8 cellular contexts compared by ENCODE assay signal in the genomic region with DNA sequence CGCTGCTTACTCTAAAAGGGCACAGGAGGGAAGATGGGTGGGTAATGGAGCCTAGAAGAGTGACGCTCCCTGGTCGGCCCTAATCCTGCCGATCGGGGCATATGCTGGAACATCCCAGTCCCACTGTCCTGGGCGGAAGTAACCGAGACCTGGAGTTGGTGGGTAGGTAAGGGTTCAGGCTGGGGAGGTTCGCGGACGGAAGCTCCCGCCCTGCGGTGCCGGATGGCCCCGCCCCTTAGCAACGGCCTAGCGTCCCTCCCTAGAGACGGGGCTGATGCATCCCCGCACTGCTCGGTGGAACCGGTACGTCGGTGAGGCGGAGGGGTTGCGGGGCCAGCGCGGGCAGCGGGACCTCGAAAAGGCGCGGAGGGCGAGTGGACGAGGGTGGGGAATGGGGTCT. TPM values are rescaled to one million over a fixed set of nuclear protein-coding genes. Genes with fewer than 3 reads are reported as not detected.
A peak's percentile ranks its signal among the peaks of the same experiment; 100 is the strongest.
DNase-seq lines count a peak whose midpoint lies in the region; ATAC-seq and TF ChIP-seq lines count a peak whose summit lies in the region.

No MANE protein-coding gene starts in this region.

- WGBS in mesenchymal stem cell = 3% methylated on average over 32 of the region's 32 CpGs

- H2BK120ac ChIP-seq in mesenchymal stem cell (ENCODE audit: low read depth, low read length) = no peak overlapping the region

- H3K9ac ChIP-seq in mesenchymal stem cell (ENCODE audit: low read length) = peak overlapping the region; percentile 69

- H3K4me3 ChIP-seq in dorsolateral prefrontal cortex (peak overlapping the region in 31 of 59 donors; percentile 4 to 45 (median 22)), mesenchymal stem cell (ENCODE audit: insufficient read depth in 1 of 2, low read depth in 1 of 2, low read length in 2 of 2) (peak overlapping the region; percentile 48 to 74), WERI-Rb-1 (ENCODE audit: low read depth, low read length) (no peak overlapping the region)

- no peaks in the 10 kb centered on the region for H3K27me3 Mint-ChIP-seq in activated CD4-positive, alpha-beta T cell treated with anti-CD3 and anti-CD28 coated beads, Interleukin-2, amount 10 ng/mL, durations not matched to agents 24 days and 14 days

- H3K9me3 ChIP-seq in mesenchymal stem cell (ENCODE audit: control insufficient read depth, low read length) (no peaks in the 10 kb centered on the region), WERI-Rb-1 (ENCODE audit: severe bottlenecking) (no peaks in the 10 kb centered on the region)

- H3K36me3 Mint-ChIP-seq in activated CD4-positive, alpha-beta T cell treated with anti-CD3 and anti-CD28 coated beads, Interleukin-2, amount 10 ng/mL, durations not matched to agents 24 days and 14 days (ENCODE audit: low read depth) = no peaks in the 10 kb centered on the region

- no peak for TF ChIP-seq CTCF in dorsolateral prefrontal cortex (IDR thresholded peaks at IDR 0.05 in 54 of 56, conservative IDR thresholded peaks at IDR 0.05 in 2 of 56; ENCODE audit: low read depth in 1 of 56, partially characterized antibody in 56 of 56)
- TF ChIP-seq CTCF in WERI-Rb-1 (IDR thresholded peaks at IDR 0.05; ENCODE audit: low read depth, low read length) = no peak

- peaks cover 21% of the 10 kb centered on the region for H3K4me1 ChIP-seq in mesenchymal stem cell (ENCODE audit: control insufficient read depth, insufficient read depth, low read depth, low read length)

- H4K91ac ChIP-seq in mesenchymal stem cell (ENCODE audit: low read length) = no peak overlapping the region

- ATAC-seq in HG02885 (IDR thresholded peaks at IDR 0.05; ENCODE audit: poor library complexity, unreplicated experiment) = peak; percentile 49
- ATAC-seq in GM18858 (IDR thresholded peaks at IDR 0.05; ENCODE audit: unreplicated experiment) = no peak
- ATAC-seq in GM21447 (IDR thresholded peaks at IDR 0.05; ENCODE audit: unreplicated experiment) = no peak

- no peak overlapping the region for H2BK5ac ChIP-seq in mesenchymal stem cell (ENCODE audit: low read depth, low read length, poor library complexity, severe bottlenecking)

- H3K4me1 Mint-ChIP-seq in activated CD4-positive, alpha-beta T cell treated with anti-CD3 and anti-CD28 coated beads, Interleukin-2, amount 10 ng/mL, durations not matched to agents 24 days and 14 days = peaks cover 25% of the 10 kb centered on the region

- H3K18ac ChIP-seq in mesenchymal stem cell (ENCODE audit: low read depth in 1 of 2, low read length in 2 of 2) = peak overlapping the region in 1 of 2 experiments; percentile 18

- no peak overlapping the region for H3K4ac ChIP-seq in mesenchymal stem cell (ENCODE audit: low read depth in 1 of 2, low read length in 2 of 2)

- peak overlapping the region; percentile 88 for H3K4me2 ChIP-seq in mesenchymal stem cell (ENCODE audit: low read length, poor library complexity, severe bottlenecking)

- no peak overlapping the region for H3K23ac ChIP-seq in mesenchymal stem cell (ENCODE audit: low read length in 2 of 2)

- no peak overlapping the region for H3K27ac Mint-ChIP-seq in activated CD4-positive, alpha-beta T cell treated with anti-CD3 and anti-CD28 coated beads, Interleukin-2, amount 10 ng/mL, durations not matched to agents 24 days and 14 days

- intact Hi-C loops in activated CD4-positive, alpha-beta T cell treated with anti-CD3 and anti-CD28 coated beads, Interleukin-2, amount 10 ng/mL, durations not matched to agents 24 days and 14 days (cut with micrococcal nuclease) = no loop called here
- intact Hi-C loops in dorsolateral prefrontal cortex (cut with DNase I) = no loop called here

- no peak overlapping the region for H3K14ac ChIP-seq in mesenchymal stem cell (ENCODE audit: low read length in 2 of 2)

- H3K79me1 ChIP-seq in mesenchymal stem cell (replicated peaks; ENCODE audit: low read length, poor library complexity, severe bottlenecking) = no peaks in the 10 kb centered on the region

- H3K27me3 ChIP-seq in dorsolateral prefrontal cortex (no peaks in the 10 kb centered on the region), mesenchymal stem cell (ENCODE audit: control insufficient read depth in 1 of 2, insufficient read depth in 1 of 2, low read length in 2 of 2) (peaks cover 0 to 15% of the 10 kb centered on the region in 2 experiments), WERI-Rb-1 (ENCODE audit: insufficient read depth, low read depth, severe bottlenecking) (no peaks in the 10 kb centered on the region)

- H4K8ac ChIP-seq in mesenchymal stem cell (ENCODE audit: low read length) = peak overlapping the region; percentile 27

- peak; percentile 94 for DNase-seq in activated CD4-positive, alpha-beta T cell treated with anti-CD3 and anti-CD28 coated beads, Interleukin-2, amount 10 ng/mL, durations not matched to agents 24 days and 14 days
- DNase-seq in dorsolateral prefrontal cortex = no peak
- peak; percentile 55 for DNase-seq in mesenchymal stem cell
- peak; percentile 48 to 56 for DNase-seq in stimulated activated CD8-positive, alpha-beta memory T cell treated with anti-CD3 and anti-CD28 coated beads, Interleukin-2, amount 100 ng/mL, for 1 hour (ENCODE audit: low read depth in 2 of 2)
- DNase-seq in WERI-Rb-1 = no peak

- no peak overlapping the region for H2AFZ ChIP-seq in mesenchymal stem cell (ENCODE audit: low read depth, low read length)

- peaks cover 0 to 2% of the 10 kb centered on the region in 2 experiments for H3K36me3 ChIP-seq in mesenchymal stem cell (ENCODE audit: control insufficient read depth in 1 of 2, insufficient read depth in 2 of 2, low read depth in 1 of 2, low read length in 2 of 2)
- no peaks in the 10 kb centered on the region for H3K36me3 ChIP-seq in WERI-Rb-1

- H2AK5ac ChIP-seq in mesenchymal stem cell (ENCODE audit: low read length, severe bottlenecking) = no peak overlapping the region

- H3K9me3 Mint-ChIP-seq in activated CD4-positive, alpha-beta T cell treated with anti-CD3 and anti-CD28 coated beads, Interleukin-2, amount 10 ng/mL, durations not matched to agents 24 days and 14 days = no peaks in the 10 kb centered on the region

- H2BK15ac ChIP-seq in mesenchymal stem cell (ENCODE audit: low read depth, poor library complexity, severe bottlenecking) = no peak overlapping the region

- H3K4me3 Mint-ChIP-seq in activated CD4-positive, alpha-beta T cell treated with anti-CD3 and anti-CD28 coated beads, Interleukin-2, amount 10 ng/mL, durations not matched to agents 24 days and 14 days = peak overlapping the region; percentile 73

- peak overlapping the region in 1 of 2 experiments; percentile 43 for H2BK12ac ChIP-seq in mesenchymal stem cell (ENCODE audit: low read length in 2 of 2)

- H3K27ac ChIP-seq in dorsolateral prefrontal cortex = no peak overlapping the region
- H3K27ac ChIP-seq in mesenchymal stem cell (ENCODE audit: low read length, poor library complexity, severe bottlenecking) = no peak overlapping the region
- H3K27ac ChIP-seq in WERI-Rb-1 = no peak overlapping the region

RNA-seq across cellular contexts. Expression of gene DNAH1, which starts 1.5 kb away (rescaled TPM):
- 9.9 and 10.6 TPM in 2 replicates for total RNA-seq in activated CD4-positive, alpha-beta T cell treated with anti-CD3 and anti-CD28 coated beads, Interleukin-2, amount 10 ng/mL, durations not matched to agents 24 days and 14 days
- 10 to 100 TPM; 13.7 to 41.6 (median 24.9) TPM for total RNA-seq in dorsolateral prefrontal cortex
- polyA plus RNA-seq in mesenchymal stem cell (2013, experiment 1 of 2) = 1.0 TPM
- 1.0 TPM for polyA plus RNA-seq in mesenchymal stem cell (2013, experiment 2 of 2)

RNA-seq across cellular contexts. Expression of gene GLYCTK, which starts 30.0 kb away (rescaled TPM):
- total RNA-seq in activated CD4-positive, alpha-beta T cell treated with anti-CD3 and anti-CD28 coated beads, Interleukin-2, amount 10 ng/mL, durations not matched to agents 24 days and 14 days = 16.3 and 17.4 TPM in 2 replicates
- 10 to 100 TPM in 27 of 120 experiments, 1 to 10 TPM in 93; 4.4 to 16.8 (median 8.4) TPM for total RNA-seq in dorsolateral prefrontal cortex
- 2.2 TPM for polyA plus RNA-seq in mesenchymal stem cell (2013, experiment 1 of 2)
- 2.4 TPM for polyA plus RNA-seq in mesenchymal stem cell (2013, experiment 2 of 2)

RNA-seq across cellular contexts. Expression of gene WDR82, which starts 39.2 kb away (rescaled TPM):
- 104 and 106 TPM in 2 replicates for total RNA-seq in activated CD4-positive, alpha-beta T cell treated with anti-CD3 and anti-CD28 coated beads, Interleukin-2, amount 10 ng/mL, durations not matched to agents 24 days and 14 days
- total RNA-seq in dorsolateral prefrontal cortex = 100 to 1,000 TPM in 28 of 120 experiments, 10 to 100 TPM in 92; 61.0 to 123 (median 91.2) TPM
- polyA plus RNA-seq in mesenchymal stem cell (2013, experiment 1 of 2) = 29.2 TPM
- polyA plus RNA-seq in mesenchymal stem cell (2013, experiment 2 of 2) = 30.0 TPM

Comparison
In these comparisons a context has a peak if more than half of its experiments do, and no peak if none do; other contexts are left out.
1. DNase-seq: peak in activated CD4-positive, alpha-beta T cell treated with anti-CD3 and anti-CD28 coated beads, Interleukin-2, amount 10 ng/mL, durations not matched to agents 24 days and 14 days (single experiment), mesenchymal stem cell (single experiment) and stimulated activated CD8-positive, alpha-beta memory T cell treated with anti-CD3 and anti-CD28 coated beads, Interleukin-2, amount 100 ng/mL, for 1 hour (2 of 2); none in dorsolateral prefrontal cortex (0 of 10) and WERI-Rb-1 (single experiment).